ENCODE assay signal across 14 cellular contexts in the genomic region with DNA sequence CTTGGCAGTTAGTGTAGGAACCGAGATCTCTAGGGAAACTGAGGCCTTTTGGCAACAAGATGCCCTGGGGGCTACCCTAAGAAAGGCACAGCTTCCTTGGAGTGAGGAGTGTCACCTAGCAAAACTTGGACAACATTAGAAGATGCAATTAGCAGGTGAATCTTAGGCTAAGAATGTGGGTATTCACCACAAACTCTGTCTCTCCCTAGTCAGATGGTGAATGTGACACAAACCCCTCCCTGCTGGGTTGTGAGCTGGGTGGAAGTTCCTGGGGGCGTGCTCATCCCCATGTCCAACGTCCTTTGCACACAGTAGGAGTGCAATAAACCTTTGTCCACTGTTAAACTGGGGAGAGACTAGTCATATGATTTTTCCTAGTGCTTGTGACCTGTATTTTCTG.
DNase-seq lines count a peak whose midpoint lies in the region; ATAC-seq and TF ChIP-seq lines count a peak whose summit lies in the region.
"Had no signal": no experiment of that assay in that cellular context is flagged by ENCODE, and none has a peak within 500 bp of the region (broad histone marks: within the 10 kb centered on the region; RNA-seq: fewer than 3 reads in every experiment).

No MANE protein-coding gene starts in this region.

- H3K27ac ChIP-seq in mammary epithelial cell (ENCODE audit: insufficient read depth, low read depth, low read length), result peak overlapping the region; percentile 97
- H3K27ac ChIP-seq in neuronal stem cell (replicated peaks; ENCODE audit: low read length), result no peak overlapping the region
- no peak overlapping the region for H3K27ac ChIP-seq in caudate nucleus (ENCODE audit: low read depth, low read length)
- H3K27ac ChIP-seq: gastroesophageal sphincter, psoas muscle had no signal

- 44% methylated on average over 2 of the region's 3 CpGs for WGBS in mammary epithelial cell (ENCODE audit: low coverage, missing lambda C conversion rate)
- WGBS in neuronal stem cell (ENCODE audit: extremely low coverage in 2 of 2, insufficient read length in 2 of 2, insufficient replicate concordance in 1 of 2), 2 donors, result no CpG with 5 or more reads among the region's 3 CpGs

- H3K9ac ChIP-seq in mammary epithelial cell (ENCODE audit: insufficient read depth, low read length) (peak overlapping the region; percentile 82), neuronal stem cell (ENCODE audit: low read depth, low read length, poor library complexity) (peak overlapping the region; percentile 39)

- no peaks in the 10 kb centered on the region for H3K79me1 ChIP-seq in neuronal stem cell (ENCODE audit: low read depth, low read length)

- no peaks in the 10 kb centered on the region for H3K79me2 ChIP-seq in mammary epithelial cell (ENCODE audit: insufficient read depth, low read length)

- no peak overlapping the region for H4K91ac ChIP-seq in neuronal stem cell (ENCODE audit: low read depth, low read length, poor library complexity)

- H3K23ac ChIP-seq in neuronal stem cell (ENCODE audit: low read depth, low read length, poor library complexity), result no peak overlapping the region

- peak; percentile 51 for DNase-seq in EL
- DNase-seq in LoVo (ENCODE audit: low spot score), result peak; percentile 45
- DNase-seq in mammary epithelial cell, result peak; percentile 89
- DNase-seq in neuronal stem cell (ENCODE audit: low spot score), result no peak
- DNase-seq in DMS79 (lab: John Stamatoyannopoulos, UW), result no peak
- DNase-seq in NCI-H446 (lab: John Stamatoyannopoulos, UW), result no peak
- DNase-seq in caudate nucleus (lab: John Stamatoyannopoulos, UW), result no peak
- DNase-seq: activated CD4-positive, alpha-beta T cell treated with anti-CD3 and anti-CD28 coated beads for 4 hours; DMS 273 treated with DMSO at 0.1 percent for 48 hours; effector CD4-positive, alpha-beta T cell; NCI-H1092; psoas muscle had no signal

- dilution Hi-C loops in mammary epithelial cell (cut with HindIII; ENCODE audit: low sequenced_read_pairs), result no loop called here

- H3K4me2 ChIP-seq in mammary epithelial cell (ENCODE audit: insufficient read depth, low read depth, low read length) (peak overlapping the region; percentile 90), neuronal stem cell (ENCODE audit: insufficient read depth, low read length, poor library complexity, severe bottlenecking) (no peak overlapping the region)

- intact Hi-C loops in mammary epithelial cell (cut with micrococcal nuclease), result loop anchor here (1.0 to 5.0 kb wide), 5 partner anchors 57 to 369 kb away; a partner anchor contains a TSS

- H3K4ac ChIP-seq in neuronal stem cell (ENCODE audit: low read length), result no peak overlapping the region

- CTCF ChIA-PET in mammary epithelial cell (lab: Charles Lee; ENCODE audit: low non-redundant PET), result interaction anchor here (0.6 to 1.5 kb wide), 2 partner anchors 87 to 132 kb away, joined by 3 to 13 read pairs; no protein-coding TSS in a partner anchor

- H3K36me3 ChIP-seq in mammary epithelial cell (ENCODE audit: insufficient read depth, low read length) (no peaks in the 10 kb centered on the region), neuronal stem cell (replicated peaks in 1 of 2; ENCODE audit: control insufficient read depth in 2 of 2, insufficient read depth in 2 of 2, low read length in 2 of 2) (no peaks in the 10 kb centered on the region)
- H3K36me3 ChIP-seq: gastroesophageal sphincter had no signal

- H3K4me1 ChIP-seq in mammary epithelial cell (ENCODE audit: insufficient read depth, low read length) (peaks cover 45% of the 10 kb centered on the region), neuronal stem cell (ENCODE audit: control insufficient read depth in 2 of 2, insufficient read depth in 1 of 2, low read depth in 1 of 2, low read length in 2 of 2) (peaks cover 0 to 11% of the 10 kb centered on the region in 2 donors)
- H3K4me1 ChIP-seq: psoas muscle had no signal

- H2AFZ ChIP-seq in mammary epithelial cell (ENCODE audit: low read depth, low read length) (peak overlapping the region; percentile 27), neuronal stem cell (ENCODE audit: low read length) (peak overlapping the region; percentile 7)

- in situ Hi-C loops in mammary epithelial cell (cut with MboI; ENCODE audit: low sequenced_read_pairs in 2 of 2), result no loop called here

- H3K4me3 ChIP-seq in mammary epithelial cell (replicated peaks in 1 of 3; ENCODE audit: insufficient read depth in 1 of 3, low read depth in 2 of 3, low read length in 3 of 3) (no peak overlapping the region), neuronal stem cell (ENCODE audit: low read length in 2 of 2) (no peak overlapping the region)
- H3K4me3 ChIP-seq: gastroesophageal sphincter, psoas muscle had no signal

- H2BK15ac ChIP-seq in neuronal stem cell (ENCODE audit: low read length), result peak overlapping the region; percentile 45

- ATAC-seq in HG02759 (IDR thresholded peaks at IDR 0.05; ENCODE audit: unreplicated experiment), result no peak
- ATAC-seq: gastroesophageal sphincter, psoas muscle had no signal

- no peak overlapping the region for H4K8ac ChIP-seq in neuronal stem cell (ENCODE audit: low read depth, low read length)

- H3K14ac ChIP-seq in neuronal stem cell (ENCODE audit: low read length), result no peak overlapping the region

- no peak for TF ChIP-seq CTCF in mammary epithelial cell (conservative IDR thresholded peaks at IDR 0.05 in 1 of 2, IDR thresholded peaks at IDR 0.05 in 1 of 2; ENCODE audit: extremely low read depth in 1 of 2, insufficient read depth in 1 of 2, low read depth in 1 of 2, low read length in 2 of 2)

- no peak overlapping the region for H2AK5ac ChIP-seq in neuronal stem cell (ENCODE audit: low read depth, low read length)

- no peaks in the 10 kb centered on the region for H4K20me1 ChIP-seq in mammary epithelial cell (ENCODE audit: insufficient read depth, low read length)

- H3K9me3 ChIP-seq in mammary epithelial cell (replicated peaks; ENCODE audit: insufficient read depth, low read length) (no peaks in the 10 kb centered on the region), neuronal stem cell (replicated peaks in 1 of 2; ENCODE audit: control insufficient read depth in 2 of 2, insufficient read depth in 1 of 2, low read depth in 1 of 2, low read length in 2 of 2) (no peaks in the 10 kb centered on the region)
- H3K9me3 ChIP-seq: gastroesophageal sphincter, psoas muscle had no signal

- H3K18ac ChIP-seq in neuronal stem cell (ENCODE audit: low read length), result peak overlapping the region; percentile 2

- no peak overlapping the region for H2BK12ac ChIP-seq in neuronal stem cell (ENCODE audit: low read length)

- no peak overlapping the region for H2BK5ac ChIP-seq in neuronal stem cell (ENCODE audit: low read length)

- TSS peak; percentile 82 for BruUV-seq in mammary epithelial cell (replicated peaks; lab: Mats Ljungman, UMichigan)

- H3K27me3 ChIP-seq in mammary epithelial cell (ENCODE audit: insufficient read depth, low read length), result no peaks in the 10 kb centered on the region
- H3K27me3 ChIP-seq in neuronal stem cell (ENCODE audit: control insufficient read depth in 3 of 3, insufficient read depth in 3 of 3, low read depth in 1 of 3, low read length in 3 of 3), result peaks cover 0 to 21% (median 17%) of the 10 kb centered on the region in 3 experiments

- H2BK120ac ChIP-seq in neuronal stem cell (ENCODE audit: low read depth, low read length), result no peak overlapping the region

Comparison
In these comparisons a context has a peak if more than half of its experiments do, and no peak if none do; other contexts are left out.
1. DNase-seq: peak in EL (single experiment), LoVo (single experiment) and mammary epithelial cell (single experiment); none in neuronal stem cell (single experiment), DMS79 (single experiment), NCI-H446 (0 of 2) and caudate nucleus (0 of 61).